Comparison of ENCODE assay signal across 9 cellular contexts in the genomic region with DNA sequence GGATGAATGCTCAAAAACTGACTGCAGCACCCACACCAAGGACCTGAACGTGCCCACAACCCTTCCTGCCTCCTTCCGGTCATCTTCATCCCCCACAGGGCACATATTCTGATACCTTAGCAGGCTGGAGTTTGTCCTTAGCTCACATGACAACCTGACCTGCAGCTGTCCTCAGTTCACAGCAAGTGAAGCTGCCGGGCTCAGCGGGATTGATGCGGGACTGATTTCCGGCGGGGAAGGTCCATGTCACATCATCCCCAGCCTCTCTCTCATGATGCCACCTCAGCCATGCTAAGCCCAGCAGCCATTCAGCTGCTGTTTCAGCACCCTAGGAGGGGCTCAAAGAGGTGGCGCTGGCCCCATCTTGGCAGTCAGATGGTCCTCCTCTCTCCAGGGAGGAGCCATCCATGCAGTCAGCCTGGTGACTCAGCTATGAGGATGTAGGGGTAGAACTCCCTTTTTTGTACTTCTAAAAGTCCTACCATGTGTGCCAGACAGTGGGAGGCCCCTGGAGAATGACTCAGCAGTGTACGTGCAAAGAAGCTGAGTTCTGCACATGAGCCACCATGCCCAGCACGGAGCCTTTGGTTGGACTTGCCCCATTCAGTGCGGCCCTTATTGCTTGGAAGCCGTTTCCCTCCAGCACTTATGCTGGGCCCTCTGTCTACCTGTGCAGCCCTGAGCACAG. TPM values are rescaled to one million over a fixed set of nuclear protein-coding genes. Genes with fewer than 3 reads are reported as not detected.
DNase-seq lines count a peak whose midpoint lies in the region; ATAC-seq and TF ChIP-seq lines count a peak whose summit lies in the region.
"Had no signal": no experiment of that assay in that cellular context is flagged by ENCODE, and none has a peak within 500 bp of the region (broad histone marks: within the 10 kb centered on the region; RNA-seq: fewer than 3 reads in every experiment).

No MANE protein-coding gene starts in this region.

- H3K9me3 ChIP-seq in MG63, result no peaks in the 10 kb centered on the region

- peaks cover 17% of the 10 kb centered on the region for H3K27me3 Mint-ChIP-seq in nephron progenitor cell (ENCODE audit: low read depth, poor library complexity)

- DNase-seq in Ammon's horn (ENCODE audit: low spot score) (peak; percentile 50), MG63 (peak; percentile 98), cardiac fibroblast (ENCODE audit: low read depth in 2 of 2) (peak; percentile 94 to 99), nephron progenitor cell (no peak), cerebellum (ENCODE audit: low spot score) (no peak)

- peak overlapping the region; percentile 45 for H3K27ac Mint-ChIP-seq in nephron progenitor cell

- no peak overlapping the region for H3K4me3 Mint-ChIP-seq in nephron progenitor cell
- H3K4me3 Mint-ChIP-seq: central memory CD8-positive, alpha-beta T cell had no signal

- ATAC-seq in HG03097 (IDR thresholded peaks at IDR 0.05; ENCODE audit: low FRiP score, unreplicated experiment) (no peak), HG03342 (IDR thresholded peaks at IDR 0.05; ENCODE audit: unreplicated experiment) (no peak), GM18868 (IDR thresholded peaks at IDR 0.05; ENCODE audit: unreplicated experiment) (no peak)

- no peaks in the 10 kb centered on the region for H3K36me3 ChIP-seq in MG63

- no peak for TF ChIP-seq CTCF in cardiac fibroblast (IDR thresholded peaks at IDR 0.05; ENCODE audit: low read depth, low read length)
- TF ChIP-seq CTCF in nephron progenitor cell (IDR thresholded peaks at IDR 0.05), result no peak

- no peaks in the 10 kb centered on the region for H3K27me3 ChIP-seq in MG63

- peaks cover 4% of the 10 kb centered on the region for H3K36me3 Mint-ChIP-seq in nephron progenitor cell (ENCODE audit: low read depth)

- H3K4me3 ChIP-seq in MG63 (no peak overlapping the region; the same call in 1 of the 2 replicates), cardiac fibroblast (replicated peaks in 1 of 2; ENCODE audit: low read depth in 2 of 2, low read length in 2 of 2) (peak overlapping the region in 1 of 2 donors; percentile 29)

- H3K4me1 Mint-ChIP-seq in nephron progenitor cell, result peaks cover 68% of the 10 kb centered on the region
- H3K4me1 Mint-ChIP-seq: central memory CD8-positive, alpha-beta T cell had no signal

- H3K9me3 Mint-ChIP-seq in nephron progenitor cell, result no peaks in the 10 kb centered on the region
- H3K9me3 Mint-ChIP-seq: central memory CD8-positive, alpha-beta T cell had no signal

RNA-seq across cellular contexts. Expression of a gene that starts 9.5 kb away (rescaled TPM):
- total RNA-seq in MG63 (2014; rRNA removed; shearing (Covaris generic); ENCODE audit: low replicate concordance), result 4.7 and 4.8 TPM in 2 replicates
- 39.9 TPM for total RNA-seq in cerebellum

Comparison
In these comparisons a context has a peak if more than half of its experiments do, and no peak if none do; other contexts are left out.
1. DNase-seq: peak in Ammon's horn (single experiment), MG63 (single experiment) and cardiac fibroblast (2 of 2); none in nephron progenitor cell (single experiment) and cerebellum (single experiment).